ENCODE assay signal across 24 cellular contexts in genomic region chr11:25039165-25039564, GRCh38.
"Had no signal": no experiment of that assay in that cellular context is flagged by ENCODE, and none has a peak within 500 bp of the region (broad histone marks: within the 10 kb centered on the region; RNA-seq: fewer than 3 reads in every experiment).

No MANE protein-coding gene starts in this region.

- ATAC-seq: PC-3 had no signal

- H3K4me3 ChIP-seq: Peyer's patch, SJSA1, SK-N-MC had no signal

- H3K27ac ChIP-seq: Peyer's patch, SJSA1, SK-N-MC had no signal

- DNase-seq: KBM-7; MV-4-11; NCI-H1048; NCI-H1105; NCI-H1417 treated with DMSO at 0.1 percent for 48 hours; NCI-H146; NCI-H1694 treated with DMSO at 0.1 percent for 48 hours; NCI-H2029; NCI-H2081 treated with DMSO at 0.1 percent for 48 hours; NCI-H2171; NCI-H226; NCI-H446; NCI-H510A; NCI-H524 treated with DMSO at 0.1 percent for 48 hours; NCI-H69; NCI-H774; NK-92 treated with Interleukin-12 subunit alpha and Interleukin-12 subunit beta, amount 100 ng/mL, for 24 hours; PC-3; Peyer's patch; Right ventricle myocardium superior; SIG-M5; SW 1271 had no signal

- H3K27me3 ChIP-seq: Peyer's patch, SJSA1 had no signal

- H3K4me1 ChIP-seq: Peyer's patch, SJSA1 had no signal

- H3K9me3 ChIP-seq: Peyer's patch, SJSA1 had no signal

- H3K36me3 ChIP-seq: Peyer's patch, SJSA1 had no signal
